19 cellular contexts compared by ENCODE assay signal in the genomic region with DNA sequence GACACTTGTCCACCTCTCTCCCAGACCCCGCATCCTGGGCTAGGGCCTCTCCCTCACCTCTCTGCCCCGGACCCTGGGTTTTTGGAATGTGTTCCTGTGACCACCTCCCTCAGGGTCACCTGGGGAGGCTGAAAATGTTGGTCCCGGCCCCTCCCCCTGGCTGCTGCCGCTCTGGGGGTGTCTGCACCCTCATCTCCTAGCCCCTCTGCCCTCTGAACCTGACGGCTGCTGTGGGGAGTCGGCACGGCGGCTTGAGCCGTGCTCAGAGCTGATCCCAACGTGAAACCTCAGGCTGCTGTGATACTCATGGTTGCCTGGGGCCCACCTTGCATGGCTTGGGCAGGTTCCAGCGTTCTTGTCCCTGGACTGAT. TPM values are rescaled to one million over a fixed set of nuclear protein-coding genes. Genes with fewer than 3 reads are reported as not detected.
DNase-seq lines count a peak whose midpoint lies in the region; ATAC-seq, FAIRE-seq and TF ChIP-seq lines count a peak whose summit lies in the region.
"Had no signal": no experiment of that assay in that cellular context is flagged by ENCODE, and none has a peak within 500 bp of the region (broad histone marks: within the 10 kb centered on the region; RNA-seq: fewer than 3 reads in every experiment).

No MANE protein-coding gene starts in this region.

- no peaks in the 10 kb centered on the region for H3K27me3 Mint-ChIP-seq in activated CD8-positive, alpha-beta T cell treated with anti-CD3 and anti-CD28 coated beads for 36 hours

- ATAC-seq in A549, result peak; percentile 1 to 2; a peak in 1 of 6 replicates
- ATAC-seq in left lobe of liver, result no peak
- ATAC-seq in activated CD8-positive, alpha-beta T cell treated with anti-CD3 and anti-CD28 coated beads for 36 hours, result no peak
- ATAC-seq: activated CD8-positive, alpha-beta T cell treated with anti-CD3 and anti-CD28 coated beads, Interleukin-2, amount 10 ng/mL, durations not matched to agents 7 days and 5 days; left lung had no signal

- DNase-seq in A549 (ENCODE audit: low read depth in 1 of 2, low spot score in 1 of 2) (no peak), left lobe of liver (ENCODE audit: low spot score) (peak; percentile 33), globus pallidus (ENCODE audit: low spot score) (no peak), epidermal melanocyte (ENCODE audit: insufficient read length, low spot score) (no peak), hypothalamus (lab: John Stamatoyannopoulos, UW) (no peak)
- peak; percentile 45 for DNase-seq in activated CD8-positive, alpha-beta memory T cell treated with anti-CD3 and anti-CD28 coated beads, Interleukin-2, amount 50 U/mL, for 48 hours
- no peak for DNase-seq in activated CD8-positive, alpha-beta T cell treated with anti-CD3 and anti-CD28 coated beads for 36 hours
- DNase-seq: activated CD8-positive, alpha-beta T cell treated with anti-CD3 and anti-CD28 coated beads, Interleukin-2, amount 10 ng/mL, durations not matched to agents 7 days and 5 days; hippocampal formation; NCI-H1930; small intestine; stimulated activated CD4-positive, alpha-beta T cell treated with anti-CD3 and anti-CD28 coated beads, Interleukin-4, amount 100 ng/mL, for 4 hours; transverse colon had no signal

- H3K9me3 Mint-ChIP-seq in activated CD8-positive, alpha-beta T cell treated with anti-CD3 and anti-CD28 coated beads for 36 hours, result no peaks in the 10 kb centered on the region
- H3K9me3 Mint-ChIP-seq: CD14-positive monocyte had no signal

- no peaks in the 10 kb centered on the region for H3K27me3 ChIP-seq in BLaER1
- H3K27me3 ChIP-seq: cardiac muscle cell, left lung, MG63, SJSA1, transverse colon had no signal

- H3K4me3 Mint-ChIP-seq in activated CD8-positive, alpha-beta T cell treated with anti-CD3 and anti-CD28 coated beads for 36 hours, result no peak overlapping the region
- H3K4me3 Mint-ChIP-seq: activated CD8-positive, alpha-beta T cell treated with anti-CD3 and anti-CD28 coated beads, Interleukin-2, amount 10 ng/mL, durations not matched to agents 7 days and 5 days; CD14-positive monocyte had no signal

- TF ChIP-seq CTCF in A549 (IDR thresholded peaks at IDR 0.05), result no peak
- TF ChIP-seq CTCF in activated CD8-positive, alpha-beta T cell treated with anti-CD3 and anti-CD28 coated beads for 36 hours (IDR thresholded peaks at IDR 0.05), result no peak

- no peak overlapping the region for H3K9ac ChIP-seq in BLaER1

- H3K4me1 Mint-ChIP-seq in activated CD8-positive, alpha-beta T cell treated with anti-CD3 and anti-CD28 coated beads for 36 hours (ENCODE audit: low read depth), result peaks cover 16% of the 10 kb centered on the region

- H3K36me3 Mint-ChIP-seq in activated CD8-positive, alpha-beta T cell treated with anti-CD3 and anti-CD28 coated beads for 36 hours (ENCODE audit: low read depth), result peaks cover 25% of the 10 kb centered on the region

- WGBS in A549 (ENCODE audit: missing lambda C conversion rate), result 88% methylated on average over 11 of the region's 11 CpGs

- peaks cover 25% of the 10 kb centered on the region for H3K36me3 ChIP-seq in BLaER1
- H3K36me3 ChIP-seq: cardiac muscle cell, transverse colon had no signal

- no peak for FAIRE-seq in A549 (lab: Jason Lieb, UNC)
- FAIRE-seq: small intestine had no signal

- no peak for TF ChIP-seq RAD21 in A549 (conservative IDR thresholded peaks at IDR 0.05 in 1 of 2, IDR thresholded peaks at IDR 0.05 in 1 of 2)

- H3K27ac ChIP-seq in A549 (no peak overlapping the region), BLaER1 (peak overlapping the region; percentile 56)
- H3K27ac ChIP-seq: left lung, SJSA1, transverse colon had no signal

- H3K4me1 ChIP-seq in A549 (no peaks in the 10 kb centered on the region), BLaER1 (peaks cover 70% of the 10 kb centered on the region)
- H3K4me1 ChIP-seq: transverse colon had no signal

- no peak overlapping the region for H3K4me3 ChIP-seq in A549
- H3K4me3 ChIP-seq in BLaER1, result no peak overlapping the region
- H3K4me3 ChIP-seq: cardiac muscle cell, left lung, MG63, SJSA1, transverse colon had no signal

- no peak for TF ChIP-seq POLR2A in A549 (IDR thresholded peaks at IDR 0.05; ENCODE audit: low read length)

- H3K27ac Mint-ChIP-seq in activated CD8-positive, alpha-beta T cell treated with anti-CD3 and anti-CD28 coated beads for 36 hours, result no peak overlapping the region

- H3K4me2 ChIP-seq in A549, result no peak overlapping the region
- H3K4me2 ChIP-seq in BLaER1, result peak overlapping the region; percentile 39; the same call in 1 of the 2 replicates

- H4K20me1 ChIP-seq in BLaER1, result peaks cover 15% of the 10 kb centered on the region

- H3K9me3 ChIP-seq in A549 (no peaks in the 10 kb centered on the region), BLaER1 (no peaks in the 10 kb centered on the region)
- H3K9me3 ChIP-seq: left lung, MG63, SJSA1, transverse colon had no signal

- intact Hi-C loops in activated CD8-positive, alpha-beta T cell treated with anti-CD3 and anti-CD28 coated beads for 36 hours (cut with micrococcal nuclease), result no loop called here

- CTCF ChIA-PET in A549 (lab: Yijun Ruan, JAX), result interaction anchor here (1.7 kb wide), 1 partner anchor 46 kb away, joined by 6 read pairs; no protein-coding TSS in a partner anchor
- CTCF ChIA-PET in activated CD8-positive, alpha-beta T cell treated with anti-CD3 and anti-CD28 coated beads for 36 hours (lab: Charles Lee), result interaction anchor here (1.1 to 1.9 kb wide), 2 partner anchors 17 to 46 kb away, joined by 5 to 8 read pairs; no protein-coding TSS in a partner anchor

- no peak for TF ChIP-seq EP300 in A549 (IDR thresholded peaks at IDR 0.05)

- POLR2A ChIA-PET in A549 (lab: Yijun Ruan, JAX), result no interaction called here
- POLR2A ChIA-PET in activated CD8-positive, alpha-beta T cell treated with anti-CD3 and anti-CD28 coated beads for 36 hours (lab: Charles Lee), result interaction anchor here (0.9 kb wide), 1 partner anchor 26 kb away, joined by 3 read pairs; no protein-coding TSS in a partner anchor

TF ChIP-seq in A549, 52 proteins besides CTCF, POLR2A, EP300 and RAD21:
- TF ChIP-seq ESRRA (IDR thresholded peaks at IDR 0.05; ENCODE audit: borderline replicate concordance, low read length) (no peak), CEBPB (IDR thresholded peaks at IDR 0.05) (no peak), MAZ (IDR thresholded peaks at IDR 0.05; ENCODE audit: borderline replicate concordance, low read depth, low read length) (no peak), SMC3 (IDR thresholded peaks at IDR 0.05) (no peak), CBX8 (IDR thresholded peaks at IDR 0.05) (no peak)
- TF ChIP-seq, protein P1, sequence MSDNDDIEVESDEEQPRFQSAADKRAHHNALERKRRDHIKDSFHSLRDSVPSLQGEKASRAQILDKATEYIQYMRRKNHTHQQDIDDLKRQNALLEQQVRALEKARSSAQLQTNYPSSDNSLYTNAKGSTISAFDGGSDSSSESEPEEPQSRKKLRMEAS (IDR thresholded peaks at IDR 0.05), result no peak
- TF ChIP-seq, protein P2, sequence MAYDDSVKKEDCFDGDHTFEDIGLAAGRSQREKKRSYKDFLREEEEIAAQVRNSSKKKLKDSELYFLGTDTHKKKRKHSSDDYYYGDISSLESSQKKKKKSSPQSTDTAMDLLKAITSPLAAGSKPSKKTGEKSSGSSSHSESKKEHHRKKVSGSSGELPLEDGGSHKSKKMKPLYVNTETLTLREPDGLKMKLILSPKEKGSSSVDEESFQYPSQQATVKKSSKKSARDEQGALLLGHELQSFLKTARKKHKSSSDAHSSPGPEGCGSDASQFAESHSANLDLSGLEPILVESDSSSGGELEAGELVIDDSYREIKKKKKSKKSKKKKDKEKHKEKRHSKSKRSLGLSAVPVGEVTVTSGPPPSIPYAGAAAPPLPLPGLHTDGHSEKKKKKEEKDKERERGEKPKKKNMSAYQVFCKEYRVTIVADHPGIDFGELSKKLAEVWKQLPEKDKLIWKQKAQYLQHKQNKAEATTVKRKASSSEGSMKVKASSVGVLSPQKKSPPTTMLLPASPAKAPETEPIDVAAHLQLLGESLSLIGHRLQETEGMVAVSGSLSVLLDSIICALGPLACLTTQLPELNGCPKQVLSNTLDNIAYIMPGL (CRISPR knock-in tag; IDR thresholded peaks at IDR 0.05; ENCODE audit: borderline replicate concordance), result no peak

RNA-seq across cellular contexts. Expression of a gene that starts 42.8 kb away (rescaled TPM):
- polyA plus RNA-seq in A549 (2011; rRNA removed) (10.5 and 15.8 TPM in 2 replicates), A549 (2017; fragmentation: RNase III; extraction: RNeasy Plus Mini Kit Qiagen cat#74134 plus additional on column Dnase treatment) (14.9 to 19.5 TPM (median 18.7 TPM) in 3 replicates)
- polyA plus RNA-seq in A549 (2012; cell fraction: cytosol; rRNA removed), result 16.6 and 25.2 TPM in 2 replicates
- polyA plus RNA-seq in A549 (2012; cell fraction: nucleus; rRNA removed), result 54.2 and 75.4 TPM in 2 replicates
- 40.8 and 47.1 TPM in 2 replicates for polyA minus RNA-seq in A549 (2011; rRNA and poly(A)+ RNA removed)
- 4.9 TPM for total RNA-seq in left lobe of liver
- total RNA-seq in activated CD8-positive, alpha-beta T cell treated with anti-CD3 and anti-CD28 coated beads for 36 hours, result 10 to 100 TPM; 89.9 to 92.1 TPM

RNA-seq across cellular contexts. Expression of a gene that starts 59.6 kb away (rescaled TPM):
- polyA plus RNA-seq in A549 (2011; rRNA removed) (94.5 and 102 TPM in 2 replicates), A549 (2017; fragmentation: RNase III; extraction: RNeasy Plus Mini Kit Qiagen cat#74134 plus additional on column Dnase treatment) (59.9 to 60.4 TPM (median 60.2 TPM) in 3 replicates)
- 26.2 and 30.8 TPM in 2 replicates for polyA plus RNA-seq in A549 (2012; cell fraction: cytosol; rRNA removed)
- 28.5 and 30.8 TPM in 2 replicates for polyA plus RNA-seq in A549 (2012; cell fraction: nucleus; rRNA removed)
- polyA minus RNA-seq in A549 (2011; rRNA and poly(A)+ RNA removed), result 42.0 and 42.7 TPM in 2 replicates
- total RNA-seq in left lobe of liver, result 17.9 TPM
- 10 to 100 TPM; 76.2 to 93.4 TPM for total RNA-seq in activated CD8-positive, alpha-beta T cell treated with anti-CD3 and anti-CD28 coated beads for 36 hours

Comparison
In these comparisons a context has a peak if more than half of its experiments do, and no peak if none do; other contexts are left out.
1. ATAC-seq: peak in A549 (2 of 2); none in left lobe of liver (single experiment) and activated CD8-positive, alpha-beta T cell treated with anti-CD3 and anti-CD28 coated beads for 36 hours (single experiment).
2. DNase-seq: peak in activated CD8-positive, alpha-beta memory T cell treated with anti-CD3 and anti-CD28 coated beads, Interleukin-2, amount 50 U/mL, for 48 hours (single experiment) and left lobe of liver (single experiment); none in A549 (0 of 2), globus pallidus (single experiment), epidermal melanocyte (single experiment), activated CD8-positive, alpha-beta T cell treated with anti-CD3 and anti-CD28 coated beads for 36 hours (single experiment) and hypothalamus (0 of 51).
3. RNA of a gene that starts 42.8 kb away (total RNA-seq): 89.9 to 92.1 TPM in activated CD8-positive, alpha-beta T cell treated with anti-CD3 and anti-CD28 coated beads for 36 hours; 4.9 TPM in left lobe of liver (single experiment); every median in the first group is over 10 times any median in the second.